ENCODE assay signal across 18 cellular contexts in the genomic region with DNA sequence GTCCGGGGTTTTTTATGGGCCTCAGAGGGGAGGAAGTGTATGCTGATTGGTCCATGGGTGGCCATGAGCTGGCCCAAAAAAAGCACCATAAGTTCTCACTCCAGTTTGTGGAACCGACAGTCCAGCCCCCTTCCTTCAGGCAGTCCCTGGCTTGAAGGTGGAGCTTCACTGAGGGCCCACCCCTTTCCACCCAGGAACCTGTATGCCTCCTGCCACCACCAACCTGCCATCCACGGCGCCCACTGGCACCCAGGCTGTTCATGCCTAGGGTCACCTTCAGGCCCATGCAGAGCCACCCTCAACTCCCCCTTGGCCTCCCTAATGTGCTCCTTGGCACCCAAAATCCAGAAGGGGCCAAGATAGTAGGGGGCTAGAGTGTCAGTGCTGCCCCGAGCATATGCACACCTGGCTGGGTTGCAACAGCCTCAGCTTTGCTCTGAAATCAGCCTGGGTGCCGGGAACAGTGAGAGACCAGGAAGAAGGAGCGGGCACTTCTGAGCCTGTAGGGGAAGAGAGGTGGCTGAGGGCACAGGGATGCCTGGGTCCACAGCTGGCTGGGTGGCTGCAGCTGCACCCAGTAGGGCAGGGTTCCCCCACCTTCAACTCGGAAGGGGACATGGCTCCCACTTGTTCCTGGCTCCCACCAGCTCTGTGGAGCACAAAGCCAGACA.
DNase-seq lines count a peak whose midpoint lies in the region; ATAC-seq, FAIRE-seq and TF ChIP-seq lines count a peak whose summit lies in the region.
"Had no signal": no experiment of that assay in that cellular context is flagged by ENCODE, and none has a peak within 500 bp of the region (broad histone marks: within the 10 kb centered on the region; RNA-seq: fewer than 3 reads in every experiment).

No MANE protein-coding gene starts in this region.

- H3K9ac ChIP-seq in HepG2 (ENCODE audit: insufficient read depth, low read depth, low read length): no peak overlapping the region
- H3K9ac ChIP-seq: BLaER1 had no signal

- no peaks in the 10 kb centered on the region for H3K79me2 ChIP-seq in HepG2 (ENCODE audit: insufficient read depth, low read length)

- H2AFZ ChIP-seq in HepG2 (ENCODE audit: low read length): no peak overlapping the region

- CTCF ChIA-PET in HepG2 (lab: Yijun Ruan, JAX; ENCODE audit: low intra/inter-chr PET ratio, low total read pairs): no interaction called here

- no peak for TF ChIP-seq EP300 in HepG2 (IDR thresholded peaks at IDR 0.05; ENCODE audit: low read depth in 2 of 2, low read length in 2 of 2)
- no peak for TF ChIP-seq EP300 in HepG2 (CRISPR knock-in tag; IDR thresholded peaks at IDR 0.05; ENCODE audit: borderline replicate concordance)
- TF ChIP-seq EP300 in upper lobe of left lung (IDR thresholded peaks at IDR 0.05): no peak

- in situ Hi-C loops in HepG2 (cut with HindIII; ENCODE audit: extremely low pct_ligation_motif_present, low pct_unique_long_range_greater_than_20kb): no loop called here

- no peak for TF ChIP-seq RAD21 in HepG2 (CRISPR knock-in tag; IDR thresholded peaks at IDR 0.05)

- no peaks in the 10 kb centered on the region for H4K20me1 ChIP-seq in HepG2 (ENCODE audit: insufficient read depth, low read length)
- H4K20me1 ChIP-seq: BLaER1 had no signal

- H3K27ac ChIP-seq in heart right ventricle: no peak overlapping the region
- no peak overlapping the region for H3K27ac ChIP-seq in HepG2 (ENCODE audit: extremely low read length, insufficient read depth, low read length)
- H3K27ac ChIP-seq in upper lobe of left lung: no peak overlapping the region
- no peak overlapping the region for H3K27ac ChIP-seq in caudate nucleus (ENCODE audit: low read depth, low read length)
- H3K27ac ChIP-seq: BLaER1 had no signal

- ATAC-seq in Right ventricle myocardium inferior: peak; percentile 3
- ATAC-seq in heart right ventricle: peak in 6 of 8 donors; percentile 16 to 61 (median 23)
- peak; percentile 58 for ATAC-seq in HepG2
- peak; percentile 24 to 34 for ATAC-seq in upper lobe of left lung (ENCODE audit: low FRiP score in 2 of 2)
- ATAC-seq in GM18909 (IDR thresholded peaks at IDR 0.05; ENCODE audit: poor library complexity, unreplicated experiment): no peak
- ATAC-seq: GM12878 had no signal

- WGBS in heart right ventricle, 2 donors: 90 to 92% methylated on average over 8 of the region's 8 CpGs
- 23% methylated on average over 8 of the region's 8 CpGs for WGBS in HepG2 (ENCODE audit: low lambda C conversion rate)
- 93 to 96% methylated on average over 8 of the region's 8 CpGs for WGBS in upper lobe of left lung, 2 donors

- TF ChIP-seq POLR2A in HepG2 (IDR thresholded peaks at IDR 0.05; ENCODE audit: insufficient read depth in 1 of 2, low read depth in 2 of 2, low read length in 2 of 2) (no peak), upper lobe of left lung (IDR thresholded peaks at IDR 0.05) (no peak)

- BruUV-seq in HepG2 (replicated peaks; lab: Mats Ljungman, UMichigan): no TSS peak

- POLR2A ChIA-PET in HepG2 (lab: Yijun Ruan, JAX): no interaction called here

- DNase-seq in Right ventricle myocardium inferior (ENCODE audit: missing footprints) (no peak), cardiac septum (ENCODE audit: low spot score) (no peak), heart right ventricle (no peak), HepG2 (ENCODE audit: low spot score) (no peak), upper lobe of left lung (peak in 1 of 2 donors; percentile 20), SK-N-DZ (ENCODE audit: low spot score) (no peak), caudate nucleus (lab: John Stamatoyannopoulos, UW) (no peak)
- DNase-seq: 8988T; AML-193; CD8-positive, alpha-beta memory T cell; DMS53; GF-D8; GOT3; H9 had no signal

- H3K4me1 ChIP-seq in heart right ventricle (peaks cover 0 to 11% (median 0%) of the 10 kb centered on the region in 9 donors), HepG2 (ENCODE audit: insufficient read depth, low read length) (no peaks in the 10 kb centered on the region), upper lobe of left lung (no peaks in the 10 kb centered on the region)
- H3K4me1 ChIP-seq: BLaER1 had no signal

- H3K9me3 ChIP-seq in heart right ventricle (no peaks in the 10 kb centered on the region), HepG2 (ENCODE audit: low read length) (no peaks in the 10 kb centered on the region), upper lobe of left lung (no peaks in the 10 kb centered on the region)
- H3K9me3 ChIP-seq: BLaER1 had no signal

- TF ChIP-seq CTCF in heart right ventricle (IDR thresholded peaks at IDR 0.05) (no peak), HepG2 (CRISPR knock-in tag; IDR thresholded peaks at IDR 0.05) (no peak), upper lobe of left lung (IDR thresholded peaks at IDR 0.05) (no peak)

- H3K36me3 ChIP-seq in heart right ventricle (peaks cover 0 to 59% (median 0%) of the 10 kb centered on the region in 9 donors), HepG2 (replicated peaks in 1 of 2; ENCODE audit: control insufficient read depth in 1 of 2, insufficient read depth in 2 of 2, low read length in 2 of 2) (no peaks in the 10 kb centered on the region), upper lobe of left lung (no peaks in the 10 kb centered on the region)
- H3K36me3 ChIP-seq: BLaER1 had no signal

- no peak overlapping the region for H3K4me2 ChIP-seq in HepG2 (ENCODE audit: low read depth, low read length)
- H3K4me2 ChIP-seq: BLaER1 had no signal

- no peaks in the 10 kb centered on the region for H3K27me3 ChIP-seq in heart right ventricle
- no peaks in the 10 kb centered on the region for H3K27me3 ChIP-seq in HepG2 (ENCODE audit: control insufficient read depth in 1 of 2, insufficient read depth in 2 of 2, low read length in 2 of 2)
- H3K27me3 ChIP-seq in upper lobe of left lung: no peaks in the 10 kb centered on the region
- H3K27me3 ChIP-seq: BLaER1 had no signal

- no peak for FAIRE-seq in HepG2 (lab: Jason Lieb, UNC)
- FAIRE-seq: GM12878, GM18507 had no signal

- H3K4me3 ChIP-seq in heart right ventricle (no peak overlapping the region), HepG2 (replicated peaks in 1 of 3; ENCODE audit: insufficient read depth in 1 of 3, low read depth in 2 of 3, low read length in 3 of 3) (no peak overlapping the region), upper lobe of left lung (no peak overlapping the region)
- H3K4me3 ChIP-seq: BLaER1, GM12878 had no signal

- intact Hi-C loops in Right ventricle myocardium inferior (cut with DNase I) (no loop called here), cardiac septum (cut with DNase I) (no loop called here), heart right ventricle (cut with DNase I) (no loop called here), HepG2 (cut with micrococcal nuclease; ENCODE audit: unreplicated experiment) (no loop called here)

TF ChIP-seq in HepG2, 621 proteins besides CTCF, POLR2A, EP300 and RAD21:
- TF ChIP-seq KDM4B (CRISPR knock-in tag; IDR thresholded peaks at IDR 0.05) (no peak), HNRNPUL1 (IDR thresholded peaks at IDR 0.05; ENCODE audit: low read depth, low read length) (no peak), PAX8 (CRISPR knock-in tag; IDR thresholded peaks at IDR 0.05; ENCODE audit: borderline replicate concordance) (no peak), ZMYM2 (CRISPR knock-in tag; IDR thresholded peaks at IDR 0.05) (no peak)
- TF ChIP-seq, protein P1, sequence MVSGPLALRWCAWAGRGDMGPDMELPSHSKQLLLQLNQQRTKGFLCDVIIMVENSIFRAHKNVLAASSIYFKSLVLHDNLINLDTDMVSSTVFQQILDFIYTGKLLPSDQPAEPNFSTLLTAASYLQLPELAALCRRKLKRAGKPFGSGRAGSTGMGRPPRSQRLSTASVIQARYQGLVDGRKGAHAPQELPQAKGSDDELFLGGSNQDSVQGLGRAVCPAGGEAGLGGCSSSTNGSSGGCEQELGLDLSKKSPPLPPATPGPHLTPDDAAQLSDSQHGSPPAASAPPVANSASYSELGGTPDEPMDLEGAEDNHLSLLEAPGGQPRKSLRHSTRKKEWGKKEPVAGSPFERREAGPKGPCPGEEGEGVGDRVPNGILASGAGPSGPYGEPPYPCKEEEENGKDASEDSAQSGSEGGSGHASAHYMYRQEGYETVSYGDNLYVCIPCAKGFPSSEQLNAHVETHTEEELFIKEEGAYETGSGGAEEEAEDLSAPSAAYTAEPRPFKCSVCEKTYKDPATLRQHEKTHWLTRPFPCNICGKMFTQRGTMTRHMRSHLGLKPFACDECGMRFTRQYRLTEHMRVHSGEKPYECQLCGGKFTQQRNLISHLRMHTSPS (CRISPR knock-in tag; IDR thresholded peaks at IDR 0.05; ENCODE audit: low read depth): no peak
